In genomic region chr1:12063141-12064072, GRCh38 we compare ENCODE assay signal across 9 cellular contexts. TPM values are rescaled to one million over a fixed set of nuclear protein-coding genes. Genes with fewer than 3 reads are reported as not detected.
A peak's percentile ranks its signal among the peaks of the same experiment; 100 is the strongest.
DNase-seq lines count a peak whose midpoint lies in the region; ATAC-seq, FAIRE-seq and TF ChIP-seq lines count a peak whose summit lies in the region.
"Had no signal": no experiment of that assay in that cellular context is flagged by ENCODE, and none has a peak within 500 bp of the region (broad histone marks: within the 10 kb centered on the region; RNA-seq: fewer than 3 reads in every experiment).

TNFRSF8 (plus strand) TSS chr1:12063303; CDS start chr1:12063599, 296 bp downstream.

- no peaks in the 10 kb centered on the region for H3K9me3 ChIP-seq in iPS-18c (ENCODE audit: control insufficient read depth, insufficient read depth, low read length)
- H3K9me3 ChIP-seq in BE2C = no peaks in the 10 kb centered on the region
- H3K9me3 ChIP-seq in HepG2 (ENCODE audit: low read length) = no peaks in the 10 kb centered on the region

- TF ChIP-seq POLR2A in HepG2 (IDR thresholded peaks at IDR 0.05; ENCODE audit: insufficient read depth in 1 of 2, low read depth in 2 of 2, low read length in 2 of 2) = no peak

- no TSS peak for BruUV-seq in HepG2 (replicated peaks; lab: Mats Ljungman, UMichigan)

- TF ChIP-seq RAD21 in HepG2 (CRISPR knock-in tag; IDR thresholded peaks at IDR 0.05) = no peak

- H3K9ac ChIP-seq in HepG2 (ENCODE audit: insufficient read depth, low read depth, low read length) = no peak within 1 kb of the TSS

- DNase-seq in left cardiac atrium (no peak), Right ventricle myocardium superior (no peak), activated T-cell treated with anti-CD3 and anti-CD28 coated beads for 1 hour (ENCODE audit: low read depth) (peak; percentile 15), BE2C (no peak), HepG2 (ENCODE audit: low spot score) (no peak), NCI-H1694 (lab: John Stamatoyannopoulos, UW) (no peak)

- TF ChIP-seq EP300 in HepG2 (IDR thresholded peaks at IDR 0.05; ENCODE audit: low read depth in 2 of 2, low read length in 2 of 2) = no peak
- TF ChIP-seq EP300 in HepG2 (CRISPR knock-in tag; IDR thresholded peaks at IDR 0.05; ENCODE audit: borderline replicate concordance) = no peak

- no peak within 1 kb of the TSS for H3K27ac ChIP-seq in HepG2 (ENCODE audit: extremely low read length, insufficient read depth, low read length)

- POLR2A ChIA-PET in HepG2 (lab: Yijun Ruan, JAX) = no interaction called here

- no peak for TF ChIP-seq CTCF in BE2C (IDR thresholded peaks at IDR 0.05; ENCODE audit: low read depth, low read length)
- no peak for TF ChIP-seq CTCF in HepG2 (CRISPR knock-in tag; IDR thresholded peaks at IDR 0.05)

- no peak for FAIRE-seq in HepG2 (lab: Jason Lieb, UNC)
- FAIRE-seq: G401.6 had no signal

- H3K27me3 ChIP-seq in BE2C (peaks cover 27% of the 10 kb centered on the region), HepG2 (ENCODE audit: control insufficient read depth in 1 of 2, insufficient read depth in 2 of 2, low read length in 2 of 2) (peaks cover 5 to 52% of the 10 kb centered on the region in 2 experiments)

- no peaks in the 10 kb centered on the region for H3K4me1 ChIP-seq in BE2C
- H3K4me1 ChIP-seq in HepG2 (ENCODE audit: insufficient read depth, low read length) = no peaks in the 10 kb centered on the region

- no peak within 1 kb of the TSS for H3K4me2 ChIP-seq in HepG2 (ENCODE audit: low read depth, low read length)

- intact Hi-C loops in left cardiac atrium (cut with DNase I) = no loop called here
- intact Hi-C loops in Right ventricle myocardium superior (cut with DNase I) = no loop called here
- intact Hi-C loops in HepG2 (cut with micrococcal nuclease; ENCODE audit: unreplicated experiment) = no loop called here

- peak within 1 kb of the TSS; percentile 68 for H3K4me3 ChIP-seq in iPS-18c (ENCODE audit: insufficient read depth, low read depth, low read length)
- H3K4me3 ChIP-seq in BE2C (ENCODE audit: low read depth, low read length) = no peak within 1 kb of the TSS
- no peak within 1 kb of the TSS for H3K4me3 ChIP-seq in HepG2 (replicated peaks in 1 of 3; ENCODE audit: insufficient read depth in 1 of 3, low read depth in 2 of 3, low read length in 3 of 3)

- no peaks in the 10 kb centered on the region for H3K79me2 ChIP-seq in HepG2 (ENCODE audit: insufficient read depth, low read length)

- in situ Hi-C loops in HepG2 (cut with HindIII; ENCODE audit: extremely low pct_ligation_motif_present, low pct_unique_long_range_greater_than_20kb) = no loop called here

- no peaks in the 10 kb centered on the region for H4K20me1 ChIP-seq in HepG2 (ENCODE audit: insufficient read depth, low read length)

- WGBS in HepG2 (ENCODE audit: low lambda C conversion rate) = 23% methylated on average over 37 of the region's 72 CpGs

- H3K36me3 ChIP-seq in BE2C = no peaks in the 10 kb centered on the region
- no peaks in the 10 kb centered on the region for H3K36me3 ChIP-seq in HepG2 (replicated peaks in 1 of 2; ENCODE audit: control insufficient read depth in 1 of 2, insufficient read depth in 2 of 2, low read length in 2 of 2)

- ATAC-seq in left cardiac atrium = peak; percentile 10 to 24
- no peak for ATAC-seq in Right ventricle myocardium superior (ENCODE audit: poor library complexity)
- ATAC-seq in HepG2 = no peak; the same call in 2 of the 3 replicates
- no peak for ATAC-seq in HG02970 (IDR thresholded peaks at IDR 0.05; ENCODE audit: low FRiP score, unreplicated experiment)

- CTCF ChIA-PET in HepG2 (lab: Yijun Ruan, JAX; ENCODE audit: low intra/inter-chr PET ratio, low total read pairs) = no interaction called here

- no peak within 1 kb of the TSS for H2AFZ ChIP-seq in HepG2 (ENCODE audit: low read length)

TF ChIP-seq in HepG2, 621 proteins besides CTCF, POLR2A, EP300 and RAD21 (continues in another document):
- no peak for TF ChIP-seq RNF219 (CRISPR knock-in tag; IDR thresholded peaks at IDR 0.05)
- no peak for TF ChIP-seq ZNF253 (CRISPR knock-in tag; IDR thresholded peaks at IDR 0.05; ENCODE audit: borderline replicate concordance)
- no peak for TF ChIP-seq HDAC1 (CRISPR knock-in tag; IDR thresholded peaks at IDR 0.05)
- TF ChIP-seq KDM1A (CRISPR knock-in tag; IDR thresholded peaks at IDR 0.05) = no peak
- no peak for TF ChIP-seq HIVEP1 (CRISPR knock-in tag; IDR thresholded peaks at IDR 0.05)
- no peak for TF ChIP-seq ZNF317 (CRISPR knock-in tag; IDR thresholded peaks at IDR 0.05)
- TF ChIP-seq CC2D1A (CRISPR knock-in tag; IDR thresholded peaks at IDR 0.05) = no peak
- TF ChIP-seq LBX2 (CRISPR knock-in tag; IDR thresholded peaks at IDR 0.05; ENCODE audit: borderline replicate concordance) = no peak
- TF ChIP-seq ZNF501 (CRISPR knock-in tag; IDR thresholded peaks at IDR 0.05) = no peak
- TF ChIP-seq, protein P1, sequence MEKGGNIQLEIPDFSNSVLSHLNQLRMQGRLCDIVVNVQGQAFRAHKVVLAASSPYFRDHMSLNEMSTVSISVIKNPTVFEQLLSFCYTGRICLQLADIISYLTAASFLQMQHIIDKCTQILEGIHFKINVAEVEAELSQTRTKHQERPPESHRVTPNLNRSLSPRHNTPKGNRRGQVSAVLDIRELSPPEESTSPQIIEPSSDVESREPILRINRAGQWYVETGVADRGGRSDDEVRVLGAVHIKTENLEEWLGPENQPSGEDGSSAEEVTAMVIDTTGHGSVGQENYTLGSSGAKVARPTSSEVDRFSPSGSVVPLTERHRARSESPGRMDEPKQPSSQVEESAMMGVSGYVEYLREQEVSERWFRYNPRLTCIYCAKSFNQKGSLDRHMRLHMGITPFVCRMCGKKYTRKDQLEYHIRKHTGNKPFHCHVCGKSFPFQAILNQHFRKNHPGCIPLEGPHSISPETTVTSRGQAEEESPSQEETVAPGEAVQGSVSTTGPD (CRISPR knock-in tag; IDR thresholded peaks at IDR 0.05) = no peak
- no peak for TF ChIP-seq ZNF33A (CRISPR knock-in tag; IDR thresholded peaks at IDR 0.05; ENCODE audit: borderline replicate concordance)
- TF ChIP-seq ZNF597 (CRISPR knock-in tag; IDR thresholded peaks at IDR 0.05) = no peak

RNA-seq across cellular contexts. Expression of gene TNFRSF8, which starts in this region (rescaled TPM):
- total RNA-seq in left cardiac atrium = 1 to 10 TPM; 2.2 to 3.3 TPM
- total RNA-seq in Right ventricle myocardium superior = 0.59 TPM
- 0.85 TPM for polyA plus RNA-seq in BE2C (2012; ENCODE audit: insufficient read depth, insufficient read length, low read depth)
- total RNA-seq in HepG2 (2016; rRNA removed; fragmentation: Illumina TruSeq; extraction: Trizol) = not detected in 2 replicates
- not detected in 2 replicates for total RNA-seq in HepG2 (2016; cell fraction: cytosol; rRNA removed; fragmentation: Illumina TruSeq; extraction: Trizol; ENCODE audit: low read depth)
- not detected in 2 replicates for total RNA-seq in HepG2 (2016; cell fraction: insoluble cytoplasmic fraction; rRNA removed; fragmentation: Illumina TruSeq; extraction: Trizol)
- not detected in 2 replicates for total RNA-seq in HepG2 (2016; cell fraction: membrane; rRNA removed; fragmentation: Illumina TruSeq; extraction: Trizol)
- not detected in 2 replicates for total RNA-seq in HepG2 (2016; cell fraction: nucleus; rRNA removed; fragmentation: Illumina TruSeq; extraction: Trizol)
- not detected in 2 replicates for polyA plus RNA-seq in HepG2 (2011; rRNA removed)
- not detected in 2 replicates for polyA plus RNA-seq in HepG2 (2011; cell fraction: cytosol; rRNA removed)
- polyA plus RNA-seq in HepG2 (2011; cell fraction: nucleus; rRNA removed) = not detected in 2 replicates
- not detected in 2 replicates for polyA plus RNA-seq in HepG2 (2012)
- not detected in 2 replicates for polyA plus RNA-seq in HepG2 (2016; cell fraction: cytosol; fragmentation: Illumina TruSeq; extraction: Trizol; ENCODE audit: low read depth)
- polyA plus RNA-seq in HepG2 (2016; cell fraction: insoluble cytoplasmic fraction; fragmentation: Illumina TruSeq; extraction: Trizol; ENCODE audit: low read depth) = not detected in 2 replicates
- polyA plus RNA-seq in HepG2 (2016; cell fraction: membrane; fragmentation: Illumina TruSeq; extraction: Trizol; ENCODE audit: low read depth) = not detected in 2 replicates
- polyA plus RNA-seq in HepG2 (2016; cell fraction: nucleus; fragmentation: Illumina TruSeq; extraction: Trizol; ENCODE audit: insufficient read depth, low read depth) = not detected in 2 replicates
- 0.30 TPM in 1 of 2 replicates, not detected in the other for polyA minus RNA-seq in HepG2 (2011; rRNA and poly(A)+ RNA removed; ENCODE audit: low replicate concordance)
- not detected in 2 replicates for polyA minus RNA-seq in HepG2 (2011; cell fraction: cytosol; rRNA and poly(A)+ RNA removed)
- polyA minus RNA-seq in HepG2 (2011; cell fraction: nucleus; rRNA and poly(A)+ RNA removed) = not detected in 2 replicates

Comparison
In these comparisons a context has a peak if more than half of its experiments do, and no peak if none do; other contexts are left out.
1. ATAC-seq: peak in left cardiac atrium (2 of 2); none in Right ventricle myocardium superior (single experiment), HepG2 (single experiment) and HG02970 (single experiment).